In the genomic region with DNA sequence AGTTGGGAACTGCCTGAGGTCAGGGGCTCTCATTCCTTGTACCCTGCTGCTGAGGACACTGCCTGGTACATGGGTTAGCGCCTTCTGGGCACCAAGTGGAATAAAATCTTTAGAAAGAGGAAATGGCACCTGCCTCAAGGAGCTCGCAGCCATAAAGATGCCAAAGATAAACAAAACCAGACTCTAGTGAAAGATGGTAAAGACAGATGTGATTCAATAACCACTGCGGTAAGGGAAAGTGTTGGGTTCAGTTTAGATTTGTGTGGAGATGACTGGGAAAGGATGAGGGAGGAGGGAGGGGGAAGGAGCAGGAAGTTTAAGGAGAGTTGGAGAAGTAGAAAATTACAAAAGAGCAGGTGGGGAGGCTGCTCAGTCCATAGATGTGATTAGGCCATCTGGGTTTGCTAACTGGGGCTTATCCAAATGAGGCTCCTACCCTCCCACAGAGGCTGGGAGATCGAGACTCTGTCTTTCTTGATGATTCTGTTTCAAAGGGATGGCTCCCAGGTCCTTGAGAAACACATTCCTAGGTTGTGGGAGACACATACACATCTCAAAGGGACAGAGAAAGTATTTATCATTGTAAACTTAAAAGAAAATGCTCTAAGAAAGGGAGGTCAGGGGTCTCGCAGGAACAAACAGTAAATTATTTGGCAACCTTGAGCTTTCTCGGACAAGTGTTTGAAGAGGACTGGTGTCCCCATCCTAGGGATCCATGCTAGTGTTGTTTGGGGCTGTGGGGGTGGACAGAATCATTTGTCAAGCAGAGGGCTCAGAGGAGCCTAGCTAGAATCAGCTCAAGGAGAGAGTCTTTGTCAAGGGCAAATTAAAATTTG, we compare ENCODE assay signal across 12 cellular contexts.
DNase-seq lines count a peak whose midpoint lies in the region; ATAC-seq and TF ChIP-seq lines count a peak whose summit lies in the region.
"Had no signal": no experiment of that assay in that cellular context is flagged by ENCODE, and none has a peak within 500 bp of the region (broad histone marks: within the 10 kb centered on the region; RNA-seq: fewer than 3 reads in every experiment).

No MANE protein-coding gene starts in this region.

- H3K4me1 Mint-ChIP-seq in T-helper 2 cell treated with Interferon-gamma antibody and Interleukin-4, amounts not matched to agents 5 μg/mL and 100 μg/mL, for 36 hours (ENCODE audit: low read depth): peaks cover 17% of the 10 kb centered on the region
- H3K4me1 Mint-ChIP-seq in neural progenitor cell: peaks cover 27% of the 10 kb centered on the region

- H3K9ac ChIP-seq in neural progenitor cell: no peak overlapping the region
- H3K9ac ChIP-seq: SK-N-SH had no signal

- H3K27me3 Mint-ChIP-seq in T-helper 2 cell treated with Interferon-gamma antibody and Interleukin-4, amounts not matched to agents 5 μg/mL and 100 μg/mL, for 36 hours (ENCODE audit: low read depth): no peaks in the 10 kb centered on the region
- H3K27me3 Mint-ChIP-seq in neural progenitor cell (ENCODE audit: insufficient read depth, low read depth): no peaks in the 10 kb centered on the region
- H3K27me3 Mint-ChIP-seq: activated CD4-positive, alpha-beta memory T cell treated with anti-CD3 and anti-CD28 coated beads for 36 hours; activated naive CD8-positive, alpha-beta T cell had no signal

- H3K36me3 ChIP-seq in neural progenitor cell: no peaks in the 10 kb centered on the region
- no peaks in the 10 kb centered on the region for H3K36me3 ChIP-seq in H7 (replicated peaks; ENCODE audit: control insufficient read depth, insufficient read depth, low read length)

- H3K9me3 ChIP-seq in neural progenitor cell (ENCODE audit: low read depth): no peaks in the 10 kb centered on the region
- H3K9me3 ChIP-seq: SK-N-SH had no signal

- H3K4me3 Mint-ChIP-seq in T-helper 2 cell treated with Interferon-gamma antibody and Interleukin-4, amounts not matched to agents 5 μg/mL and 100 μg/mL, for 36 hours: peak overlapping the region; percentile 2
- no peak overlapping the region for H3K4me3 Mint-ChIP-seq in neural progenitor cell
- H3K4me3 Mint-ChIP-seq: activated CD4-positive, alpha-beta memory T cell treated with anti-CD3 and anti-CD28 coated beads for 36 hours; activated naive CD8-positive, alpha-beta T cell had no signal

- no peak for DNase-seq in T-helper 2 cell treated with Interferon-gamma antibody and Interleukin-4, amounts not matched to agents 5 μg/mL and 100 μg/mL, for 36 hours (ENCODE audit: low spot score)
- DNase-seq in neural progenitor cell (ENCODE audit: low spot score) (peak; percentile 50), HuH-7 (ENCODE audit: low spot score) (no peak), H7 (no peak)
- DNase-seq: activated CD4-positive, alpha-beta memory T cell treated with anti-CD3 and anti-CD28 coated beads for 36 hours; DMS 273 treated with DMSO at 0.1 percent for 48 hours; NCI-H446 treated with DMSO at 0.1 percent for 48 hours; SK-N-SH had no signal

- H3K4me2 ChIP-seq in neural progenitor cell: peak overlapping the region; percentile 28
- H3K4me2 ChIP-seq: SK-N-SH had no signal

- H3K4me3 ChIP-seq in neural progenitor cell (no peak overlapping the region), H7 (ENCODE audit: insufficient read depth, low read depth, low read length) (no peak overlapping the region)

- no peaks in the 10 kb centered on the region for H3K27me3 ChIP-seq in neural progenitor cell
- H3K27me3 ChIP-seq in H7 (ENCODE audit: control insufficient read depth, insufficient read depth, low read length): no peaks in the 10 kb centered on the region

- peaks cover 26% of the 10 kb centered on the region for H3F3A ChIP-seq in neural progenitor cell (ENCODE audit: low read depth)

- no peaks in the 10 kb centered on the region for H3K79me2 ChIP-seq in neural progenitor cell (ENCODE audit: low read depth)

- no peak for TF ChIP-seq CTCF in neural progenitor cell (IDR thresholded peaks at IDR 0.05)

- ATAC-seq in GM18502 (IDR thresholded peaks at IDR 0.05; ENCODE audit: poor library complexity, unreplicated experiment) (peak; percentile 2), HG03378 (IDR thresholded peaks at IDR 0.05; ENCODE audit: unreplicated experiment) (peak; percentile 9), HG03442 (IDR thresholded peaks at IDR 0.05; ENCODE audit: unreplicated experiment) (no peak)

- H3K9me3 Mint-ChIP-seq in T-helper 2 cell treated with Interferon-gamma antibody and Interleukin-4, amounts not matched to agents 5 μg/mL and 100 μg/mL, for 36 hours: no peaks in the 10 kb centered on the region
- H3K9me3 Mint-ChIP-seq in neural progenitor cell: no peaks in the 10 kb centered on the region
- H3K9me3 Mint-ChIP-seq: activated CD4-positive, alpha-beta memory T cell treated with anti-CD3 and anti-CD28 coated beads for 36 hours had no signal

- no peaks in the 10 kb centered on the region for H4K20me1 ChIP-seq in neural progenitor cell (ENCODE audit: low read depth)

- peak overlapping the region; percentile 1 for H3K27ac Mint-ChIP-seq in T-helper 2 cell treated with Interferon-gamma antibody and Interleukin-4, amounts not matched to agents 5 μg/mL and 100 μg/mL, for 36 hours
- peak overlapping the region; percentile 3 for H3K27ac Mint-ChIP-seq in neural progenitor cell
- H3K27ac Mint-ChIP-seq: activated CD4-positive, alpha-beta memory T cell treated with anti-CD3 and anti-CD28 coated beads for 36 hours; activated naive CD8-positive, alpha-beta T cell had no signal

- peak overlapping the region; percentile 25 for H3K27ac ChIP-seq in neural progenitor cell

- peaks cover 36% of the 10 kb centered on the region for H3K36me3 Mint-ChIP-seq in T-helper 2 cell treated with Interferon-gamma antibody and Interleukin-4, amounts not matched to agents 5 μg/mL and 100 μg/mL, for 36 hours (ENCODE audit: low read depth)
- peaks cover 17% of the 10 kb centered on the region for H3K36me3 Mint-ChIP-seq in neural progenitor cell

- peaks cover 34% of the 10 kb centered on the region for H3K4me1 ChIP-seq in neural progenitor cell

- no peak overlapping the region for H2AFZ ChIP-seq in neural progenitor cell (replicated peaks)
